ENCODE assay signal across 16 cellular contexts in the genomic region with DNA sequence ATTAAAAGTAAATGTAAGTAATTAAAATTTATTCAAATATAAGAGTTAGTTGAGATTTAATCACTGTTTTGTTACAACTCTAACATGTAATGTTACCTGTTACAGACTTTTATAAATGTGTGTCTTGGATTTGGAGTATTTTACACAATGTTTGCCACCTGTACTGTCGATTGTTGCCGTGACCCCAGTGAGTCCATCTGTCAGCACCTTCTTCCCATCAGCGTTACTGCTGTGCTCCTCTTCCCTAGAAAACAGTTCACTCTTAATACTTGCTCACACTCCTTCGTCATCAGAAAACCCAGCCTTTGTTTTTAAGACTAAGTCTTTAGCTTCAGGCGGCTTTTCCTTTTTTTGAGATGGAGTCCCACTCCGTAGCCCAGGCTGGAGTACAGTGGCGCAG. TPM values are rescaled to one million over a fixed set of nuclear protein-coding genes. Genes with fewer than 3 reads are reported as not detected.
DNase-seq lines count a peak whose midpoint lies in the region; ATAC-seq and TF ChIP-seq lines count a peak whose summit lies in the region.
"Had no signal": no experiment of that assay in that cellular context is flagged by ENCODE, and none has a peak within 500 bp of the region (broad histone marks: within the 10 kb centered on the region; RNA-seq: fewer than 3 reads in every experiment).

No MANE protein-coding gene starts in this region.

- peak overlapping the region; percentile 23 to 60 for H3K27ac Mint-ChIP-seq in natural killer cell treated with Interleukin-12 subunit alpha and Interleukin-12 subunit beta and Interleukin-15 and Interleukin-18, amount 100 ng/mL, for 72 hours
- H3K27ac Mint-ChIP-seq in natural killer cell (peak overlapping the region in 1 of 2 donors; percentile 23), T-cell (peak overlapping the region; percentile 8 to 27)
- H3K27ac Mint-ChIP-seq: HFFc6 had no signal

- peaks cover 12% of the 10 kb centered on the region for H3K36me3 Mint-ChIP-seq in natural killer cell treated with Interleukin-12 subunit alpha and Interleukin-12 subunit beta and Interleukin-15 and Interleukin-18, amount 100 ng/mL, for 72 hours
- peaks cover 9% of the 10 kb centered on the region for H3K36me3 Mint-ChIP-seq in natural killer cell
- H3K36me3 Mint-ChIP-seq in T-cell: peaks cover 49% of the 10 kb centered on the region

- peaks cover 21 to 59% of the 10 kb centered on the region in 2 donors for H3K4me1 Mint-ChIP-seq in natural killer cell treated with Interleukin-12 subunit alpha and Interleukin-12 subunit beta and Interleukin-15 and Interleukin-18, amount 100 ng/mL, for 72 hours (ENCODE audit: low read depth in 2 of 2)
- H3K4me1 Mint-ChIP-seq in natural killer cell (peaks cover 32 to 48% of the 10 kb centered on the region in 2 donors), T-cell (peaks cover 49 to 67% (median 58%) of the 10 kb centered on the region in 3 donors)

- no peaks in the 10 kb centered on the region for H3K9me3 Mint-ChIP-seq in natural killer cell treated with Interleukin-12 subunit alpha and Interleukin-12 subunit beta and Interleukin-15 and Interleukin-18, amount 100 ng/mL, for 72 hours
- H3K9me3 Mint-ChIP-seq in natural killer cell (no peaks in the 10 kb centered on the region), T-cell (no peaks in the 10 kb centered on the region)
- H3K9me3 Mint-ChIP-seq: CD8-positive, alpha-beta memory T cell; HFFc6 had no signal

- no peak overlapping the region for H3K4ac ChIP-seq in mesenchymal stem cell (ENCODE audit: low read depth in 1 of 2, low read length in 2 of 2)

- H3K14ac ChIP-seq in mesenchymal stem cell (ENCODE audit: low read length in 2 of 2): no peak overlapping the region

- no peak overlapping the region for H4K8ac ChIP-seq in mesenchymal stem cell (ENCODE audit: low read length)

- H3K36me3 ChIP-seq in mesenchymal stem cell (ENCODE audit: control insufficient read depth in 1 of 2, insufficient read depth in 2 of 2, low read depth in 1 of 2, low read length in 2 of 2): peaks cover 10 to 51% of the 10 kb centered on the region in 2 experiments

- no peak for ATAC-seq in natural killer cell treated with Interleukin-12 subunit alpha and Interleukin-12 subunit beta and Interleukin-15 and Interleukin-18, amount 100 ng/mL, for 72 hours
- ATAC-seq in natural killer cell (no peak), T-cell (replicated peaks in 1 of 4) (no peak)

- H2BK120ac ChIP-seq in mesenchymal stem cell (ENCODE audit: low read depth, low read length): no peak overlapping the region

- no peak overlapping the region for H3K18ac ChIP-seq in mesenchymal stem cell (ENCODE audit: low read depth in 1 of 2, low read length in 2 of 2)

- peaks cover 11% of the 10 kb centered on the region for H3K79me1 ChIP-seq in mesenchymal stem cell (replicated peaks; ENCODE audit: low read length, poor library complexity, severe bottlenecking)

- no peak for TF ChIP-seq CTCF in natural killer cell (IDR thresholded peaks at IDR 0.05)

- H3K9me3 ChIP-seq in mesenchymal stem cell (ENCODE audit: control insufficient read depth, low read length): no peaks in the 10 kb centered on the region
- H3K9me3 ChIP-seq: BE2C, Caco-2 had no signal

- no peaks in the 10 kb centered on the region for H3K27me3 Mint-ChIP-seq in natural killer cell treated with Interleukin-12 subunit alpha and Interleukin-12 subunit beta and Interleukin-15 and Interleukin-18, amount 100 ng/mL, for 72 hours
- H3K27me3 Mint-ChIP-seq in natural killer cell (ENCODE audit: low read depth in 2 of 2) (no peaks in the 10 kb centered on the region), T-cell (no peaks in the 10 kb centered on the region)
- H3K27me3 Mint-ChIP-seq: CD8-positive, alpha-beta memory T cell had no signal

- peak overlapping the region; percentile 61 for H2AK5ac ChIP-seq in mesenchymal stem cell (ENCODE audit: low read length, severe bottlenecking)

- H3K27ac ChIP-seq in mesenchymal stem cell (ENCODE audit: low read length, poor library complexity, severe bottlenecking): peak overlapping the region; percentile 42
- H3K27ac ChIP-seq: C4-2B had no signal

- H3K4me1 ChIP-seq in mesenchymal stem cell (ENCODE audit: control insufficient read depth, insufficient read depth, low read depth, low read length): peaks cover 14% of the 10 kb centered on the region
- H3K4me1 ChIP-seq: Caco-2 had no signal

- H2BK5ac ChIP-seq in mesenchymal stem cell (ENCODE audit: low read depth, low read length, poor library complexity, severe bottlenecking): no peak overlapping the region

- H3K4me2 ChIP-seq in mesenchymal stem cell (ENCODE audit: low read length, poor library complexity, severe bottlenecking): no peak overlapping the region

- no peak overlapping the region for H4K91ac ChIP-seq in mesenchymal stem cell (ENCODE audit: low read length)

- no peak overlapping the region for H2BK15ac ChIP-seq in mesenchymal stem cell (ENCODE audit: low read depth, poor library complexity, severe bottlenecking)

- no peak overlapping the region for H3K4me3 ChIP-seq in mesenchymal stem cell (ENCODE audit: insufficient read depth in 1 of 2, low read depth in 1 of 2, low read length in 2 of 2)

- no peak for DNase-seq in natural killer cell treated with Interleukin-12 subunit alpha and Interleukin-12 subunit beta and Interleukin-15 and Interleukin-18, amount 100 ng/mL, for 72 hours (ENCODE audit: low spot score)
- no peak for DNase-seq in natural killer cell
- DNase-seq in T-cell: no peak
- DNase-seq in mesenchymal stem cell: no peak
- no peak for DNase-seq in putamen (ENCODE audit: low spot score)
- DNase-seq in occipital lobe (lab: John Stamatoyannopoulos, UW): no peak
- no peak for DNase-seq in RKO (ENCODE audit: low spot score)
- DNase-seq: BE2C; Caco-2; CD8-positive, alpha-beta memory T cell; DND-41; GF-D8; HCEC 1CT; HFFc6 had no signal

- no peak overlapping the region for H3K9ac ChIP-seq in mesenchymal stem cell (ENCODE audit: low read length)

- no peak overlapping the region for H2BK12ac ChIP-seq in mesenchymal stem cell (ENCODE audit: low read length in 2 of 2)

- H3K23ac ChIP-seq in mesenchymal stem cell (ENCODE audit: low read length in 2 of 2): no peak overlapping the region

- H3K27me3 ChIP-seq in mesenchymal stem cell (ENCODE audit: control insufficient read depth in 1 of 2, insufficient read depth in 1 of 2, low read length in 2 of 2): no peaks in the 10 kb centered on the region
- H3K27me3 ChIP-seq: BE2C had no signal

- CTCF ChIA-PET in T-cell (lab: Charles Lee): interaction anchor here in 1 of 2 donors (1.2 kb wide), 1 partner anchor 90 kb away, joined by 3 read pairs; no protein-coding TSS in a partner anchor

- no peak overlapping the region for H3K4me3 Mint-ChIP-seq in natural killer cell treated with Interleukin-12 subunit alpha and Interleukin-12 subunit beta and Interleukin-15 and Interleukin-18, amount 100 ng/mL, for 72 hours
- H3K4me3 Mint-ChIP-seq in natural killer cell (no peak overlapping the region), T-cell (no peak overlapping the region)
- H3K4me3 Mint-ChIP-seq: CD8-positive, alpha-beta memory T cell; HFFc6 had no signal

- WGBS in mesenchymal stem cell: 96% methylated on average over 7 of the region's 7 CpGs

- POLR2A ChIA-PET in T-cell (lab: Charles Lee): interaction anchor here in 1 of 2 donors (0.5 kb wide), 1 partner anchor 97 kb away, joined by 4 read pairs; no protein-coding TSS in a partner anchor

- intact Hi-C loops in natural killer cell (cut with micrococcal nuclease): no loop called here

- no peak overlapping the region for H2AFZ ChIP-seq in mesenchymal stem cell (ENCODE audit: low read depth, low read length)

RNA-seq across cellular contexts. Expression of a gene that starts 40.5 kb away (rescaled TPM):
- 1 to 10 TPM in 1 of 2 donors, under 1 TPM in 1; 0.45 to 1.5 TPM for total RNA-seq in natural killer cell treated with Interleukin-12 subunit alpha and Interleukin-12 subunit beta and Interleukin-15 and Interleukin-18, amount 100 ng/mL, for 72 hours
- total RNA-seq in natural killer cell (1 to 10 TPM in 1 of 3 donors, under 1 TPM in 2; 0.33 to 2.3 (median 0.65) TPM), T-cell (1 to 10 TPM in 4 of 5 donors, under 1 TPM in 1; 0.75 to 2.0 (median 1.5) TPM), occipital lobe (0.47 TPM)
- 0.11 TPM for polyA plus RNA-seq in mesenchymal stem cell (2013, experiment 1 of 2)
- polyA plus RNA-seq in mesenchymal stem cell (2013, experiment 2 of 2): 0.10 TPM
- total RNA-seq: Caco-2, H4 had no signal

RNA-seq across cellular contexts. Expression of a gene that starts 52.3 kb away (rescaled TPM):
- total RNA-seq in natural killer cell treated with Interleukin-12 subunit alpha and Interleukin-12 subunit beta and Interleukin-15 and Interleukin-18, amount 100 ng/mL, for 72 hours: 10 to 100 TPM; 70.0 to 75.3 TPM
- total RNA-seq in natural killer cell (100 to 1,000 TPM; 163 to 187 (median 169) TPM), T-cell (100 to 1,000 TPM; 123 to 265 (median 130) TPM), occipital lobe (86.4 TPM)
- polyA plus RNA-seq in mesenchymal stem cell (2013, experiment 1 of 2): 21.2 TPM
- polyA plus RNA-seq in mesenchymal stem cell (2013, experiment 2 of 2): 20.6 TPM
